8 cellular contexts compared by ENCODE assay signal in the genomic region with DNA sequence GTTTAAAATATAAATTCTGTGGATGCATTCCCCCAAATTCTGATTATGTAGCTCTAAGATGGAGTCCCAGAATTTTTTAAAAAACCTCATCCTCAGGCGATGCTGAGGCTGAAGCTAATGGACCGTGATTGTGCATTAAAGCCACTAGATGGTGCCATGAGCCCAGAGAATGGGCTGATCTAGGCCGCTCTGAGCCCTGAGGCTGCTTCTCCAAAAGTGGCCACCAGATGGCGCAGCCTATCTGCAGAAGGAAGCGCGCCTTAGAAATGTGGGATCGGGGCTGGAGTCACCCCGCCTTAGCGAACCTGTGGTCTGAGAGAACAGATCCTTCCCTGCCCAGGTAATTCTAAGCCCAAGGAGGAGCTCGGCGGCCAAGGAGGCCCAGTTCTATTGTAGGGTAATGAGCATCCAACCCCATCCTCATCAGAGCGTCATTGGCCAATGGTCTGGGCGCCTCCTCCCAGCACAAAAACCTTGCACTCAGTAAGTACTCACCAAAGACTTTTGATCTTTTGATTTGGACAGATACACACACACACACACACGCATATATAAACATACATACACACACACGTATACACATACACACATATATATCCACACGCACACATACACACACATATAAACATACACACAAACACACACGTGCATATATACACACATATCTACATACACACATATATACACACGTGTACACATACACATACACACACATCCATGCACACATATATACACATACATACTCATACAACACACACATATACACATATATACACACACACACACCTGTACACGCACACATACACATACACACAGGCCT.
DNase-seq lines count a peak whose midpoint lies in the region; ATAC-seq lines count a peak whose summit lies in the region.

No MANE protein-coding gene starts in this region.

- no peak overlapping the region for H3K27ac Mint-ChIP-seq in memory B cell

- no peak overlapping the region for H3K4me3 Mint-ChIP-seq in memory B cell

- H3K36me3 Mint-ChIP-seq in memory B cell: no peaks in the 10 kb centered on the region

- H3K4me1 Mint-ChIP-seq in memory B cell: no peaks in the 10 kb centered on the region

- ATAC-seq in GM19372 (IDR thresholded peaks at IDR 0.05; ENCODE audit: low read depth, unreplicated experiment) (peak; percentile 93), HG03439 (IDR thresholded peaks at IDR 0.05; ENCODE audit: unreplicated experiment) (peak; percentile 87), memory B cell (ENCODE audit: low read depth) (peak; percentile 94)

- H3K9me3 Mint-ChIP-seq in memory B cell: no peaks in the 10 kb centered on the region

- DNase-seq in CMK (ENCODE audit: low read depth): peak; percentile 77
- peak; percentile 73 for DNase-seq in NCI-H748 (lab: John Stamatoyannopoulos, UW; ENCODE audit: unreplicated experiment)
- peak; percentile 74 to 76 for DNase-seq in activated CD4-positive, alpha-beta T cell treated with anti-CD3 and anti-CD28 coated beads, Interleukin-2, amount 50 U/mL, for 4 hours
- peak; percentile 77 for DNase-seq in effector CD4-positive, alpha-beta T cell
- peak; percentile 78 to 80 for DNase-seq in memory B cell (ENCODE audit: low spot score in 2 of 2)
- DNase-seq in stimulated activated CD8-positive, alpha-beta memory T cell treated with anti-CD3 and anti-CD28 coated beads, Interleukin-15, amount 100 ng/mL, for 4 hours (ENCODE audit: low read depth in 2 of 2): peak; percentile 29 to 58

- H3K27me3 Mint-ChIP-seq in memory B cell: peaks cover 4% of the 10 kb centered on the region

Comparison
In these comparisons a context has a peak if more than half of its experiments do, and no peak if none do; other contexts are left out.
1. Peak in every context shown above with its lines: DNase-seq and ATAC-seq.